2 cellular contexts compared by ENCODE assay signal in genomic region chr4:38237139-38237538, GRCh38.
A peak's percentile ranks its signal among the peaks of the same experiment; 100 is the strongest.
TF ChIP-seq lines count a peak whose summit lies in the region.

No MANE protein-coding gene starts in this region.

TF ChIP-seq in GM23338, 12 proteins besides CTCF, POLR2A, EP300 and RAD21 (continued from another document):
- TF ChIP-seq REST (IDR thresholded peaks at IDR 0.05; ENCODE audit: unreplicated experiment), result no peak
- TF ChIP-seq EZH2phosphoT487 (IDR thresholded peaks at IDR 0.05; ENCODE audit: unreplicated experiment), result no peak
- no peak for TF ChIP-seq JUNB (IDR thresholded peaks at IDR 0.05; ENCODE audit: unreplicated experiment)
- no peak for TF ChIP-seq POLR2AphosphoS5 (IDR thresholded peaks at IDR 0.05; ENCODE audit: low read depth)
- no peak for TF ChIP-seq ZNF114 (CRISPR knock-in tag; IDR thresholded peaks at IDR 0.05)
- TF ChIP-seq ZNF462 (CRISPR knock-in tag; IDR thresholded peaks at IDR 0.05), result no peak
- TF ChIP-seq EZH2 (IDR thresholded peaks at IDR 0.05; ENCODE audit: low read depth, unreplicated experiment), result no peak
- no peak for TF ChIP-seq CREB1 (CRISPR knock-in tag; IDR thresholded peaks at IDR 0.05; ENCODE audit: low read depth)
TF ChIP-seq in GM23338: peak in this region for 0.

TF ChIP-seq in SK-N-SH, 30 proteins besides CTCF, POLR2A, EP300 and RAD21 (continued from another document):
- TF ChIP-seq NFIC (IDR thresholded peaks at IDR 0.05; ENCODE audit: borderline replicate concordance) (no peak), FOSL2 (IDR thresholded peaks at IDR 0.05; ENCODE audit: borderline replicate concordance, low read depth) (0 out of 2 replicates have a peak, but pooled peaks have one; percentile 24), TCF12 (IDR thresholded peaks at IDR 0.05) (peak; percentile 45; the same call in 1 of the 2 replicates), EZH2phosphoT487 (IDR thresholded peaks at IDR 0.05; ENCODE audit: borderline replicate concordance, low read depth) (no peak)
